Comparison of ENCODE assay signal across 1 cellular context in the genomic region with DNA sequence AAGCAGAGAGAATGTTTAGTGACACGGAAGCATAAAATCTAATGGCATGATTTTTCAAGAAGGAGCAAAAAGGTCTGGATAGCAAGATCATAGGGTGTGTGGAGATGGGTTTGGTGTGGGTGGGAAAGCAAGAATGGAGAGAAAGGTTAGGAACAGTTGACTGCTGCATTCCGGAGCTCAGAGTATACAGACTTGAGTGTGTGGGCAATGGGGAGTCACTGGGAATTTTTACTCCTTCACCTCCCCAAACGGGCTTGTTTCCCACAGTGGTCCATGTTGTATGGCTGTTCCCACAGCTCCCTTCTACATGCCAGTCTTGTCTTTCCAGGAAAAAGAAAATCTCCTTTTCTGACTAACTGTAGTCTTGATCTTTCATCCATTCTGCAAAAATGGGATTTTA.
TF ChIP-seq lines count a peak whose summit lies in the region.

No MANE protein-coding gene starts in this region.

TF ChIP-seq in GM23338, 12 proteins besides CTCF, POLR2A, EP300 and RAD21:
- TF ChIP-seq ZNF462 (CRISPR knock-in tag; IDR thresholded peaks at IDR 0.05), result no peak
- TF ChIP-seq EZH2 (IDR thresholded peaks at IDR 0.05; ENCODE audit: low read depth, unreplicated experiment), result no peak
- no peak for TF ChIP-seq EZH2phosphoT487 (IDR thresholded peaks at IDR 0.05; ENCODE audit: unreplicated experiment)
- TF ChIP-seq NANOG (IDR thresholded peaks at IDR 0.05; ENCODE audit: borderline replicate concordance), result no peak
- no peak for TF ChIP-seq POLR2AphosphoS5 (IDR thresholded peaks at IDR 0.05; ENCODE audit: low read depth)
- TF ChIP-seq, protein P1, sequence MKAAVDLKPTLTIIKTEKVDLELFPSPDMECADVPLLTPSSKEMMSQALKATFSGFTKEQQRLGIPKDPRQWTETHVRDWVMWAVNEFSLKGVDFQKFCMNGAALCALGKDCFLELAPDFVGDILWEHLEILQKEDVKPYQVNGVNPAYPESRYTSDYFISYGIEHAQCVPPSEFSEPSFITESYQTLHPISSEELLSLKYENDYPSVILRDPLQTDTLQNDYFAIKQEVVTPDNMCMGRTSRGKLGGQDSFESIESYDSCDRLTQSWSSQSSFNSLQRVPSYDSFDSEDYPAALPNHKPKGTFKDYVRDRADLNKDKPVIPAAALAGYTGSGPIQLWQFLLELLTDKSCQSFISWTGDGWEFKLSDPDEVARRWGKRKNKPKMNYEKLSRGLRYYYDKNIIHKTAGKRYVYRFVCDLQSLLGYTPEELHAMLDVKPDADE (IDR thresholded peaks at IDR 0.05), result no peak
- TF ChIP-seq STAT1 (IDR thresholded peaks at IDR 0.05; ENCODE audit: unreplicated experiment), result no peak
- no peak for TF ChIP-seq ZNF114 (CRISPR knock-in tag; IDR thresholded peaks at IDR 0.05)
